In the genomic region with DNA sequence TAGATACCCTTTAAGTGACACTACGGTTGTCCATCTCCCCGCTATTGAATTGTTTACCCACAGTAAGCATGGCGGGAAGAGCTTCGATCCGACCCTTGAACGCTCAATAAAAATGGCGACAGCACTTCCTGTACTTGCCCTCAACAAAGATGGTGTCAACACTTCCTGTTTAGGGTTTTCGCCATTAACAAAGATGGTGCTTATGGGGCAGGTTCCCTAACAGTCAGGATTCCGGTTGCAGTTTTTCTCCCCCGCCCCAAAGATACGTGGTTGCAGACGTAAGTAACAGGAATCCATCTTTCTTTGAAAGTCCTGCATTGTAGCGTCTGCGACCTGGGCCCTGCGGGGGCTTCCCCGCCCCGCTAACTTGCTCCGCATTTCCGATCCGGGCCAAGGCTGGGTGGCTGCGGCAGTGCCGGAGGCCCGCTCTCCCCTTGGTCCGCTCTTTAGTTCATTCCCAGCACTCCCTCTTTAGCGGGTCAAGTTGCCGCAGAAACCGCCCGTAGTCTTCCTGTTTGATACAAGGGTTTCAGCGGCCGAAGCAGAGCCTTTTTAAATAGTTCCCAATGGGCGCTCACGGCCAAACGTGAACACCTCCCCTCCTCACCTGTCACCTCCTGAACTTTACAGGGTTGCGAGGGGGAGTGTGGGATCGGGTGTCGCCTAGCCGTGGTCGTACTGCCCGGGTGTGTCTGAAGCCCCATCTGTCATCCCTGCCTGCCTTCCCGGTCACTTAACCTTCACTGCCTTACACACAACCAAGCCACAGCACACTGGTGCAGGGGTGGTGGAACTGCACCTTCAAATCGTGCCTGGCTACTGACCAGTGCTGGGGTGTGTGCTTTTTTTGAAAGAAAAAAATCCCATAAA, we compare ENCODE assay signal across 1 cellular context.
TF ChIP-seq lines count a peak whose summit lies in the region.

CRADD (plus strand) TSS at position 181 of the 870 bp plus-strand sequence.

TF ChIP-seq in HepG2, 621 proteins besides CTCF, POLR2A, EP300 and RAD21 (continued from another document and continues in another):
- peak; percentile 68; the same call in 1 of the 2 replicates for TF ChIP-seq ZMYM2 (CRISPR knock-in tag; IDR thresholded peaks at IDR 0.05)
- no peak for TF ChIP-seq ZNF367 (CRISPR knock-in tag; IDR thresholded peaks at IDR 0.05; ENCODE audit: borderline replicate concordance)
- peak; percentile 97 for TF ChIP-seq KAT8 (CRISPR knock-in tag; IDR thresholded peaks at IDR 0.05)
- 0 out of 2 replicates have a peak, but pooled peaks have one; percentile 15 for TF ChIP-seq MLXIP (CRISPR knock-in tag; IDR thresholded peaks at IDR 0.05; ENCODE audit: borderline replicate concordance)
- peak; percentile 79 for TF ChIP-seq HCFC1 (IDR thresholded peaks at IDR 0.05; ENCODE audit: low read depth, low read length)
- TF ChIP-seq ZKSCAN8 (CRISPR knock-in tag; IDR thresholded peaks at IDR 0.05; ENCODE audit: borderline replicate concordance), result peak; percentile 66; the same call in 1 of the 2 replicates
- TF ChIP-seq TMF1 (CRISPR knock-in tag; IDR thresholded peaks at IDR 0.05; ENCODE audit: low read depth), result peak; percentile 33; the same call in 1 of the 2 replicates
- TF ChIP-seq SRSF1 (optimal IDR thresholded peaks at IDR 0.05; ENCODE audit: low read depth, low read length), result peak; percentile 66
- peak; percentile 40; the same call in 1 of the 2 replicates for TF ChIP-seq GATA4 (IDR thresholded peaks at IDR 0.05; ENCODE audit: borderline replicate concordance, low read depth)
- TF ChIP-seq ZNF10 (CRISPR knock-in tag; IDR thresholded peaks at IDR 0.05; ENCODE audit: borderline replicate concordance, low read depth), result no peak
- 0 out of 2 replicates have a peak, but pooled peaks have one; percentile 43 for TF ChIP-seq ZNF552 (CRISPR knock-in tag; IDR thresholded peaks at IDR 0.05; ENCODE audit: borderline replicate concordance)
- 0 out of 2 replicates have a peak, but pooled peaks have one; percentile 35 for TF ChIP-seq REXO4 (CRISPR knock-in tag; IDR thresholded peaks at IDR 0.05; ENCODE audit: borderline replicate concordance)
- TF ChIP-seq ZFX (CRISPR knock-in tag; IDR thresholded peaks at IDR 0.05; ENCODE audit: low read depth), result peak; percentile 90
- peak; percentile 76; the same call in 1 of the 2 replicates for TF ChIP-seq MAF1 (CRISPR knock-in tag; IDR thresholded peaks at IDR 0.05; ENCODE audit: borderline replicate concordance)
- 0 out of 2 replicates have a peak, but pooled peaks have one; percentile 65 for TF ChIP-seq PPARG (CRISPR knock-in tag; conservative IDR thresholded peaks at IDR 0.05)
- TF ChIP-seq, protein P1, sequence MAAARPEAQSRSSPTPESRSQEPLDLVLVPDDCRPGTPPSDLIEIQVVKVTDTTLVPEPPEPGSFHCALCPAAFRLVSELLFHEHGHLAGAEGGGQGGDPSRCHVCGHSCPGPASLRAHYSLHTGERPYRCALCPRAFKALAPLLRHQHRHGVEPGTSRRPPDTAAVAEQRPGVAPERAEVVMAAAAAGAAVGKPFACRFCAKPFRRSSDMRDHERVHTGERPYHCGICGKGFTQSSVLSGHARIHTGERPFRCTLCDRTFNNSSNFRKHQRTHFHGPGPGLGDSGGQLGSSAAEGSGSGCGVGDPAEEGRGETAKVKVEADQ (CRISPR knock-in tag; IDR thresholded peaks at IDR 0.05; ENCODE audit: borderline replicate concordance), result peak; percentile 82; the same call in 1 of the 2 replicates
- no peak for TF ChIP-seq TCF7 (IDR thresholded peaks at IDR 0.05; ENCODE audit: low read depth)
- peak; percentile 66; the same call in 1 of the 2 replicates for TF ChIP-seq ZNF768 (CRISPR knock-in tag; IDR thresholded peaks at IDR 0.05)
- peak; percentile 40; the same call in 1 of the 2 replicates for TF ChIP-seq ARNTL (CRISPR knock-in tag; IDR thresholded peaks at IDR 0.05)
- no peak for TF ChIP-seq ZNF318 (CRISPR knock-in tag; IDR thresholded peaks at IDR 0.05)
- peak; percentile 39 for TF ChIP-seq HDAC2 (CRISPR knock-in tag; IDR thresholded peaks at IDR 0.05)
- TF ChIP-seq, protein P2, sequence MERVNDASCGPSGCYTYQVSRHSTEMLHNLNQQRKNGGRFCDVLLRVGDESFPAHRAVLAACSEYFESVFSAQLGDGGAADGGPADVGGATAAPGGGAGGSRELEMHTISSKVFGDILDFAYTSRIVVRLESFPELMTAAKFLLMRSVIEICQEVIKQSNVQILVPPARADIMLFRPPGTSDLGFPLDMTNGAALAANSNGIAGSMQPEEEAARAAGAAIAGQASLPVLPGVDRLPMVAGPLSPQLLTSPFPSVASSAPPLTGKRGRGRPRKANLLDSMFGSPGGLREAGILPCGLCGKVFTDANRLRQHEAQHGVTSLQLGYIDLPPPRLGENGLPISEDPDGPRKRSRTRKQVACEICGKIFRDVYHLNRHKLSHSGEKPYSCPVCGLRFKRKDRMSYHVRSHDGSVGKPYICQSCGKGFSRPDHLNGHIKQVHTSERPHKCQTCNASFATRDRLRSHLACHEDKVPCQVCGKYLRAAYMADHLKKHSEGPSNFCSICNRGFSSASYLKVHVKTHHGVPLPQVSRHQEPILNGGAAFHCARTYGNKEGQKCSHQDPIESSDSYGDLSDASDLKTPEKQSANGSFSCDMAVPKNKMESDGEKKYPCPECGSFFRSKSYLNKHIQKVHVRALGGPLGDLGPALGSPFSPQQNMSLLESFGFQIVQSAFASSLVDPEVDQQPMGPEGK (CRISPR knock-in tag; IDR thresholded peaks at IDR 0.05), result peak; percentile 74
- TF ChIP-seq LCORL (IDR thresholded peaks at IDR 0.05), result no peak
- TF ChIP-seq LCORL (CRISPR knock-in tag; IDR thresholded peaks at IDR 0.05), result peak; percentile 52; the same call in 1 of the 2 replicates
- TF ChIP-seq ZNF749 (CRISPR knock-in tag; IDR thresholded peaks at IDR 0.05; ENCODE audit: borderline replicate concordance), result peak; percentile 55; the same call in 1 of the 2 replicates
- TF ChIP-seq TAF1 (CRISPR knock-in tag; IDR thresholded peaks at IDR 0.05), result peak; percentile 89
- TF ChIP-seq, protein P3, sequence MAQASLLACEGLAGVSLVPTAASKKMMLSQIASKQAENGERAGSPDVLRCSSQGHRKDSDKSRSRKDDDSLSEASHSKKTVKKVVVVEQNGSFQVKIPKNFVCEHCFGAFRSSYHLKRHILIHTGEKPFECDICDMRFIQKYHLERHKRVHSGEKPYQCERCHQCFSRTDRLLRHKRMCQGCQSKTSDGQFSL (CRISPR knock-in tag; IDR thresholded peaks at IDR 0.05), result no peak
- TF ChIP-seq GABPA (IDR thresholded peaks at IDR 0.05; ENCODE audit: low read depth, low read length), result peak; percentile 72
- TF ChIP-seq GABPA (CRISPR knock-in tag; IDR thresholded peaks at IDR 0.05; ENCODE audit: low read depth), result peak; percentile 98
- TF ChIP-seq SRSF9 (IDR thresholded peaks at IDR 0.05; ENCODE audit: borderline replicate concordance, insufficient read depth, low read depth, low read length, poor library complexity, severe bottlenecking), result no peak
- TF ChIP-seq MAZ (IDR thresholded peaks at IDR 0.05; ENCODE audit: borderline replicate concordance, low read depth, low read length), result no peak
- peak; percentile 67; the same call in 1 of the 2 replicates for TF ChIP-seq MAZ (CRISPR knock-in tag; IDR thresholded peaks at IDR 0.05; ENCODE audit: low read depth)
- TF ChIP-seq, protein P4, sequence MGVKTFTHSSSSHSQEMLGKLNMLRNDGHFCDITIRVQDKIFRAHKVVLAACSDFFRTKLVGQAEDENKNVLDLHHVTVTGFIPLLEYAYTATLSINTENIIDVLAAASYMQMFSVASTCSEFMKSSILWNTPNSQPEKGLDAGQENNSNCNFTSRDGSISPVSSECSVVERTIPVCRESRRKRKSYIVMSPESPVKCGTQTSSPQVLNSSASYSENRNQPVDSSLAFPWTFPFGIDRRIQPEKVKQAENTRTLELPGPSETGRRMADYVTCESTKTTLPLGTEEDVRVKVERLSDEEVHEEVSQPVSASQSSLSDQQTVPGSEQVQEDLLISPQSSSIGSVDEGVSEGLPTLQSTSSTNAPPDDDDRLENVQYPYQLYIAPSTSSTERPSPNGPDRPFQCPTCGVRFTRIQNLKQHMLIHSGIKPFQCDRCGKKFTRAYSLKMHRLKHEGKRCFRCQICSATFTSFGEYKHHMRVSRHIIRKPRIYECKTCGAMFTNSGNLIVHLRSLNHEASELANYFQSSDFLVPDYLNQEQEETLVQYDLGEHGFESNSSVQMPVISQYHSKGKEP (CRISPR knock-in tag; IDR thresholded peaks at IDR 0.05), result 0 out of 2 replicates have a peak, but pooled peaks have one; percentile 17
- TF ChIP-seq, protein P5, sequence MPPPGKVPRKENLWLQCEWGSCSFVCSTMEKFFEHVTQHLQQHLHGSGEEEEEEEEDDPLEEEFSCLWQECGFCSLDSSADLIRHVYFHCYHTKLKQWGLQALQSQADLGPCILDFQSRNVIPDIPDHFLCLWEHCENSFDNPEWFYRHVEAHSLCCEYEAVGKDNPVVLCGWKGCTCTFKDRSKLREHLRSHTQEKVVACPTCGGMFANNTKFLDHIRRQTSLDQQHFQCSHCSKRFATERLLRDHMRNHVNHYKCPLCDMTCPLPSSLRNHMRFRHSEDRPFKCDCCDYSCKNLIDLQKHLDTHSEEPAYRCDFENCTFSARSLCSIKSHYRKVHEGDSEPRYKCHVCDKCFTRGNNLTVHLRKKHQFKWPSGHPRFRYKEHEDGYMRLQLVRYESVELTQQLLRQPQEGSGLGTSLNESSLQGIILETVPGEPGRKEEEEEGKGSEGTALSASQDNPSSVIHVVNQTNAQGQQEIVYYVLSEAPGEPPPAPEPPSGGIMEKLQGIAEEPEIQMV (CRISPR knock-in tag; IDR thresholded peaks at IDR 0.05; ENCODE audit: low read depth), result peak; percentile 98
- TF ChIP-seq KAT2B (IDR thresholded peaks at IDR 0.05; ENCODE audit: borderline replicate concordance, low read depth, low read length), result peak; percentile 96
- peak; percentile 45; the same call in 1 of the 2 replicates for TF ChIP-seq RARA (CRISPR knock-in tag; IDR thresholded peaks at IDR 0.05)
- TF ChIP-seq POLR2AphosphoS5 (IDR thresholded peaks at IDR 0.05; ENCODE audit: low read depth, low read length), result peak; percentile 68
- peak; percentile 68; the same call in 1 of the 2 replicates for TF ChIP-seq ZSCAN31 (CRISPR knock-in tag; IDR thresholded peaks at IDR 0.05; ENCODE audit: low read depth)
- peak; percentile 92 for TF ChIP-seq ATF1 (CRISPR knock-in tag; IDR thresholded peaks at IDR 0.05)
- peak; percentile 77; the same call in 1 of the 2 replicates for TF ChIP-seq ZNF746 (CRISPR knock-in tag; IDR thresholded peaks at IDR 0.05)
